8 cellular contexts compared by ENCODE assay signal in the genomic region with DNA sequence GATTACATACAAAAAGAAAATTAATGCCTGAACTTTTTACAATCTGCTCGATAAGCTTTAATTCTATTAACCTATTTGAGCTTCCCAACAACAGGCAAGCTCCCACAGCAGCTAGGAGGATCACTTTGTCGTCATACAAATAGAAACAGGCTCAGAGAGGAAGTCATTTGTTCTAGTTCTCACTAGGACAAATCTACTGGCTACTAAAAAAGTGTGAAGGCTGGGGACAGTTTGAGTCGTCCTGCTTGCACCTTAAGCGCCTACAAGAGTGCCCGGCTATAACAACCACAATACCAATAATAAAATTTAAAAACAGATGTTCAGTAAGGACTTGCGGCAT.
DNase-seq lines count a peak whose midpoint lies in the region; ATAC-seq and TF ChIP-seq lines count a peak whose summit lies in the region.

No MANE protein-coding gene starts in this region.

- TF ChIP-seq CTCF in GM12865 (IDR thresholded peaks at IDR 0.05; ENCODE audit: insufficient read depth, low read depth, low read length, missing control alignments) (no peak), fibroblast of pulmonary artery (IDR thresholded peaks at IDR 0.05; ENCODE audit: low read length, missing control alignments) (no peak)

- H3K4me3 ChIP-seq in GM12865 (ENCODE audit: low read depth, low read length) = peak overlapping the region; percentile 85
- peak overlapping the region; percentile 79 for H3K4me3 ChIP-seq in fibroblast of pulmonary artery (replicated peaks; ENCODE audit: low read depth, low read length)

- no peak for DNase-seq in GM12865 (ENCODE audit: low read depth)
- DNase-seq in SKM-1 treated with dmso at 0.1 percent for 144 hours (lab: John Stamatoyannopoulos, UW; ENCODE audit: unreplicated experiment) = peak; percentile 81
- no peak for DNase-seq in fibroblast of pulmonary artery (ENCODE audit: low read depth)
- peak; percentile 83 for DNase-seq in pons (ENCODE audit: low spot score)
- DNase-seq in NCI-H526 (lab: John Stamatoyannopoulos, UW) = no peak

- ATAC-seq in HG02798 (IDR thresholded peaks at IDR 0.05; ENCODE audit: poor library complexity, unreplicated experiment) (peak; percentile 4), GM18870 (IDR thresholded peaks at IDR 0.05; ENCODE audit: unreplicated experiment) (no peak), HG03469 (IDR thresholded peaks at IDR 0.05; ENCODE audit: unreplicated experiment) (no peak)

Comparison
In these comparisons a context has a peak if more than half of its experiments do, and no peak if none do; other contexts are left out.
1. DNase-seq: peak in SKM-1 treated with dmso at 0.1 percent for 144 hours (single experiment) and pons (single experiment); none in GM12865 (single experiment), fibroblast of pulmonary artery (single experiment) and NCI-H526 (0 of 2).